ENCODE assay signal across 21 cellular contexts in genomic region chr18:50527636-50528307, GRCh38. TPM values are rescaled to one million over a fixed set of nuclear protein-coding genes. Genes with fewer than 3 reads are reported as not detected.
"Had no signal": no experiment of that assay in that cellular context is flagged by ENCODE, and none has a peak within 500 bp of the region (broad histone marks: within the 10 kb centered on the region; RNA-seq: fewer than 3 reads in every experiment).

No MANE protein-coding gene starts in this region.

- FAIRE-seq: colon, endothelial cell of umbilical vein, TTC549, urothelium cell line had no signal

- H3K4me3 Mint-ChIP-seq: activated naive CD8-positive, alpha-beta T cell treated with anti-CD3 and anti-CD28 coated beads for 36 hours; activated T-cell treated with anti-CD3 and anti-CD28 coated beads, Interleukin-2, amount 50 U/mL, for 72 hours; memory B cell; natural killer cell treated with Interleukin-12 subunit alpha and Interleukin-12 subunit beta and Interleukin-15 and Interleukin-18, amount 100 ng/mL, for 72 hours; T-helper 17 cell had no signal

- H3K4me1 Mint-ChIP-seq: activated naive CD8-positive, alpha-beta T cell treated with anti-CD3 and anti-CD28 coated beads for 36 hours; memory B cell; T-helper 17 cell had no signal

- H3K27me3 ChIP-seq: breast epithelium, heart left ventricle had no signal

- H3K9me3 ChIP-seq: psoas muscle had no signal

- H3K27ac ChIP-seq: breast epithelium, heart left ventricle, psoas muscle, spleen had no signal

- H3K4me3 ChIP-seq: breast epithelium, heart left ventricle, psoas muscle, spleen had no signal

- H3K36me3 Mint-ChIP-seq: activated naive CD8-positive, alpha-beta T cell treated with anti-CD3 and anti-CD28 coated beads for 36 hours had no signal

- H3K4me1 ChIP-seq: breast epithelium, heart left ventricle, psoas muscle, spleen had no signal

- H3K27ac Mint-ChIP-seq: activated naive CD8-positive, alpha-beta T cell treated with anti-CD3 and anti-CD28 coated beads for 36 hours; activated T-cell treated with anti-CD3 and anti-CD28 coated beads, Interleukin-2, amount 50 U/mL, for 72 hours; memory B cell; natural killer cell treated with Interleukin-12 subunit alpha and Interleukin-12 subunit beta and Interleukin-15 and Interleukin-18, amount 100 ng/mL, for 72 hours; T-helper 17 cell had no signal

- DNase-seq: activated CD4-positive, CD25-positive, alpha-beta regulatory T cell; activated gamma-delta T cell treated with Interleukin-2 at 50 U/mL for 16 hours; activated naive CD8-positive, alpha-beta T cell treated with anti-CD3 and anti-CD28 coated beads for 36 hours; activated T-cell treated with anti-CD3 and anti-CD28 coated beads, Interleukin-2, amount 50 U/mL, for 72 hours; foreskin melanocyte; heart left ventricle; left colon; occipital lobe; psoas muscle; spleen; stimulated activated CD4-positive, alpha-beta T cell treated with anti-CD3 and anti-CD28 coated beads, Interleukin-2, amount 100 ng/mL, for 24 hours; stimulated activated naive CD4-positive, alpha-beta T cell; T-helper 17 cell had no signal

- ATAC-seq: activated T-cell treated with anti-CD3 and anti-CD28 coated beads, Interleukin-2, amount 50 U/mL, for 72 hours; heart left ventricle; left colon; natural killer cell treated with Interleukin-12 subunit alpha and Interleukin-12 subunit beta and Interleukin-15 and Interleukin-18, amount 100 ng/mL, for 72 hours; psoas muscle; sciatic nerve; T-helper 17 cell had no signal

- H3K36me3 ChIP-seq: breast epithelium, heart left ventricle, spleen had no signal

RNA-seq across cellular contexts. Expression of gene MAPK4, which starts 32.1 kb away (rescaled TPM):
- total RNA-seq: activated naive CD8-positive, alpha-beta T cell treated with anti-CD3 and anti-CD28 coated beads for 36 hours; activated T-cell treated with anti-CD3 and anti-CD28 coated beads, Interleukin-2, amount 50 U/mL, for 72 hours; endothelial cell of umbilical vein; natural killer cell treated with Interleukin-12 subunit alpha and Interleukin-12 subunit beta and Interleukin-15 and Interleukin-18, amount 100 ng/mL, for 72 hours; T-helper 17 cell had no signal
- polyA plus RNA-seq: endothelial cell of umbilical vein had no signal
